24 cellular contexts compared by ENCODE assay signal in the genomic region with DNA sequence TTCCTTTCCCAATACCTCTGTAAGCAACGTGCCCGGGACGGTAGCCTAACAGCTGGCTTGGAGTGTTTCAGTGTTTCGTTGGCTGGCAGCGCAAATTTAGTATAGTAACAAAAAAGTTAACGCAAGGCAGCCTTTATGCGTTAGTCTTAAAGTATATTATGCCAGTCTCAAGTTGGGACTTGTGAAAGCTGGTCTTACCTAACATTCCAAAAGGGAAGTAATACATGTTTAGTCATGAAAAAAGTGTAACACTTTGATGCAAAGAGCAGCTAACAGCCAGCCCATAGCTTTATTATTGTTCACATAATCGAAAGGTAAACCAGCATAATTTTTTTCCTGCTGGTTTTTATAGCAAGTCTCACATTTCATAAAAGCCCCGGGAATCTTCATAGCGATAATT. TPM values are rescaled to one million over a fixed set of nuclear protein-coding genes. Genes with fewer than 3 reads are reported as not detected.
DNase-seq lines count a peak whose midpoint lies in the region; TF ChIP-seq lines count a peak whose summit lies in the region.
"Had no signal": no experiment of that assay in that cellular context is flagged by ENCODE, and none has a peak within 500 bp of the region (broad histone marks: within the 10 kb centered on the region; RNA-seq: fewer than 3 reads in every experiment).

No MANE protein-coding gene starts in this region.

- H3K9me3 ChIP-seq in esophagus squamous epithelium (no peaks in the 10 kb centered on the region), prostate gland (no peaks in the 10 kb centered on the region), uterus (no peaks in the 10 kb centered on the region), WERI-Rb-1 (ENCODE audit: severe bottlenecking) (no peaks in the 10 kb centered on the region)
- H3K9me3 ChIP-seq: BLaER1, esophagus muscularis mucosa, SJSA1, thoracic aorta had no signal

- TF ChIP-seq POLR2A in esophagus squamous epithelium (IDR thresholded peaks at IDR 0.05) (no peak), prostate gland (IDR thresholded peaks at IDR 0.05) (no peak), uterus (IDR thresholded peaks at IDR 0.05) (no peak)

- H3K36me3 ChIP-seq in esophagus squamous epithelium (no peaks in the 10 kb centered on the region), prostate gland (no peaks in the 10 kb centered on the region), uterus (no peaks in the 10 kb centered on the region), WERI-Rb-1 (no peaks in the 10 kb centered on the region)
- H3K36me3 ChIP-seq: BLaER1, esophagus muscularis mucosa, SJSA1, thoracic aorta had no signal

- H3K4me1 ChIP-seq in esophagus squamous epithelium (peaks cover 20 to 61% (median 24%) of the 10 kb centered on the region in 3 donors), prostate gland (replicated peaks) (no peaks in the 10 kb centered on the region), uterus (no peaks in the 10 kb centered on the region)
- H3K4me1 ChIP-seq: BLaER1, esophagus muscularis mucosa had no signal

- TF ChIP-seq CTCF in esophagus squamous epithelium (IDR thresholded peaks at IDR 0.05) (no peak), prostate gland (IDR thresholded peaks at IDR 0.05) (no peak), uterus (IDR thresholded peaks at IDR 0.05) (no peak), GM10248 (IDR thresholded peaks at IDR 0.05; ENCODE audit: control extremely low read depth, extremely low read depth, low read depth, missing control alignments) (no peak), WERI-Rb-1 (IDR thresholded peaks at IDR 0.05; ENCODE audit: low read depth, low read length) (no peak)

- DNase-seq in HPDE6-E6E7 (ENCODE audit: extremely low spot score): peak; percentile 63
- peak; percentile 41 for DNase-seq in NOMO-1 treated with dmso at 0.1 percent for 144 hours (lab: John Stamatoyannopoulos, UW; ENCODE audit: unreplicated experiment)
- DNase-seq in esophagus squamous epithelium (lab: John Stamatoyannopoulos, UW): no peak
- peak; percentile 42 for DNase-seq in prostate gland (ENCODE audit: low spot score)
- DNase-seq in A172 (ENCODE audit: low spot score): no peak
- DNase-seq in uterus: no peak
- DNase-seq in GM10248 (ENCODE audit: extremely low spot score): no peak
- DNase-seq in WERI-Rb-1: no peak
- DNase-seq: activated CD8-positive, alpha-beta memory T cell treated with anti-CD3 and anti-CD28 coated beads for 24 hours; activated naive CD8-positive, alpha-beta T cell treated with anti-CD3 and anti-CD28 coated beads, Interleukin-2, amount 50 U/mL, for 24 hours; DMS 273 treated with DMSO at 0.1 percent for 48 hours; head of caudate nucleus; MM.1S; NCI-H2029; NCI-H510A; posterior cingulate gyrus had no signal

- 41 to 52% methylated on average over 10 of the region's 10 CpGs for WGBS in esophagus squamous epithelium, 2 donors
- WGBS in prostate gland: 44% methylated on average over 10 of the region's 10 CpGs

- H3K4me3 ChIP-seq in esophagus squamous epithelium (peak overlapping the region in 1 of 4 donors; percentile 4), prostate gland (no peak overlapping the region), uterus (no peak overlapping the region), WERI-Rb-1 (ENCODE audit: low read depth, low read length) (no peak overlapping the region)
- H3K4me3 ChIP-seq: BLaER1, esophagus muscularis mucosa, lung, SJSA1, thoracic aorta had no signal

- POLR2A ChIA-PET in GM10248 (lab: Yijun Ruan, JAX): no interaction called here

- CTCF ChIA-PET in GM10248 (lab: Yijun Ruan, JAX): interaction anchor here (1.1 to 1.5 kb wide), 3 partner anchors 9 to 27 kb away, joined by 3 to 6 read pairs (median 5); no protein-coding TSS in a partner anchor

- H3K27me3 ChIP-seq in esophagus squamous epithelium (no peaks in the 10 kb centered on the region), prostate gland (replicated peaks; ENCODE audit: insufficient read depth) (no peaks in the 10 kb centered on the region), uterus (no peaks in the 10 kb centered on the region), WERI-Rb-1 (ENCODE audit: insufficient read depth, low read depth, severe bottlenecking) (peaks cover 2% of the 10 kb centered on the region)
- H3K27me3 ChIP-seq: BLaER1, esophagus muscularis mucosa, SJSA1 had no signal

- H3K27ac ChIP-seq in esophagus squamous epithelium (peak overlapping the region; percentile 53 to 92 (median 87)), prostate gland (peak overlapping the region in 1 of 2 donors; percentile 10), uterus (no peak overlapping the region), WERI-Rb-1 (no peak overlapping the region)
- H3K27ac ChIP-seq: BLaER1, esophagus muscularis mucosa, SJSA1, thoracic aorta had no signal

- intact Hi-C loops in esophagus squamous epithelium (cut with DNase I): no loop called here
- intact Hi-C loops in prostate gland (cut with DNase I): no loop called here
- intact Hi-C loops in uterus (cut with DNase I; ENCODE audit: low total_unique reads): no loop called here

RNA-seq across cellular contexts. Expression of gene GPR87, which starts 2.3 kb away (rescaled TPM):
- total RNA-seq in esophagus squamous epithelium: 10 to 100 TPM; 37.8 to 55.1 (median 46.0) TPM
- 10 to 100 TPM in 1 of 2 donors, 1 to 10 TPM in 1; 9.3 to 10.9 TPM for total RNA-seq in prostate gland
- 0.77 TPM in 1 of 2 replicates, not detected in the other for total RNA-seq in A172 (2014; rRNA removed; shearing (Covaris generic))
- total RNA-seq in uterus: under 1 TPM in 1 of 4 donors, not detected in 3; 0.21 TPM
- total RNA-seq: esophagus muscularis mucosa; HepG2; natural killer cell treated with Interleukin-12 subunit alpha and Interleukin-12 subunit beta and Interleukin-15 and Interleukin-18, amount 100 ng/mL, for 72 hours; thoracic aorta had no signal

RNA-seq across cellular contexts. Expression of gene P2RY13, which starts 10.4 kb away (rescaled TPM):
- total RNA-seq in esophagus squamous epithelium: 1 to 10 TPM in 2 of 4 donors, under 1 TPM in 1, not detected in 1; 0.18 to 3.1 (median 1.2) TPM
- under 1 TPM; 0.28 to 0.73 TPM for total RNA-seq in prostate gland
- total RNA-seq in A172 (2014; rRNA removed; shearing (Covaris generic)): not detected in 2 replicates
- 1 to 10 TPM in 3 of 4 donors, under 1 TPM in 1; 0.88 to 1.5 (median 1.2) TPM for total RNA-seq in uterus
- total RNA-seq: activated T-helper 2 cell treated with anti-CD3 and anti-CD28 coated beads, Interferon-gamma antibody, Interleukin-2, Interleukin-4, amounts not matched to agents 10 μg/mL and 5 μg/mL and 100 μg/mL, durations not matched to agents 14 hours and 24 hours and 36 hours; HepG2; natural killer cell treated with Interleukin-12 subunit alpha and Interleukin-12 subunit beta and Interleukin-15 and Interleukin-18, amount 100 ng/mL, for 72 hours; SJSA1 had no signal

RNA-seq across cellular contexts. Expression of gene P2RY14, which starts 40.6 kb away (rescaled TPM):
- total RNA-seq in esophagus squamous epithelium (10 to 100 TPM in 1 of 4 donors, 1 to 10 TPM in 2, under 1 TPM in 1; 0.19 to 15.4 (median 3.2) TPM), prostate gland (under 1 TPM; 0.09 to 0.28 TPM), uterus (1 to 10 TPM in 1 of 4 donors, under 1 TPM in 3; 0.51 to 2.6 (median 0.61) TPM)
- total RNA-seq in A172 (2014; rRNA removed; shearing (Covaris generic)): 0.03 and 0.05 TPM in 2 replicates
- total RNA-seq: HepG2, SJSA1 had no signal

Comparison
In these comparisons a context has a peak if more than half of its experiments do, and no peak if none do; other contexts are left out.
1. DNase-seq: peak in HPDE6-E6E7 (single experiment), NOMO-1 treated with dmso at 0.1 percent for 144 hours (single experiment) and prostate gland (single experiment); none in esophagus squamous epithelium (single experiment), A172 (single experiment), uterus (0 of 2), GM10248 (single experiment) and WERI-Rb-1 (single experiment).
2. H3K27ac ChIP-seq: peak in esophagus squamous epithelium (4 of 4); none in uterus (0 of 2) and WERI-Rb-1 (single experiment).